ENCODE assay signal across 1 cellular context in genomic region chr20:63855363-63856110, GRCh38.
TF ChIP-seq lines count a peak whose summit lies in the region.

No MANE protein-coding gene starts in this region.

TF ChIP-seq in HepG2, 621 proteins besides CTCF, POLR2A, EP300 and RAD21 (continues in another document):
- peak; percentile 45; the same call in 1 of the 2 replicates for TF ChIP-seq HNF1B (CRISPR knock-in tag; IDR thresholded peaks at IDR 0.05)
- no peak for TF ChIP-seq YY1 (IDR thresholded peaks at IDR 0.05; ENCODE audit: insufficient read depth, insufficient replicate concordance, low read depth, low read length)
- TF ChIP-seq ZSCAN9 (CRISPR knock-in tag; IDR thresholded peaks at IDR 0.05; ENCODE audit: borderline replicate concordance) = no peak
- TF ChIP-seq BCL6 (CRISPR knock-in tag; IDR thresholded peaks at IDR 0.05) = 0 out of 2 replicates have a peak, but pooled peaks have one; percentile 6
- TF ChIP-seq ARID2 (CRISPR knock-in tag; IDR thresholded peaks at IDR 0.05; ENCODE audit: borderline replicate concordance) = 0 out of 2 replicates have a peak, but pooled peaks have one; percentile 73
- TF ChIP-seq ZNF501 (CRISPR knock-in tag; IDR thresholded peaks at IDR 0.05) = peak; percentile 56; the same call in 1 of the 2 replicates
- peak; percentile 4; the same call in 1 of the 2 replicates for TF ChIP-seq ZNF318 (CRISPR knock-in tag; IDR thresholded peaks at IDR 0.05)
- 0 out of 2 replicates have a peak, but pooled peaks have one; percentile 17 for TF ChIP-seq AKAP8 (CRISPR knock-in tag; IDR thresholded peaks at IDR 0.05)
- TF ChIP-seq AGO1 (IDR thresholded peaks at IDR 0.05; ENCODE audit: low read depth, low read length, poor library complexity, severe bottlenecking) = peak; percentile 76
- no peak for TF ChIP-seq ZBTB14 (CRISPR knock-in tag; IDR thresholded peaks at IDR 0.05)
- TF ChIP-seq ZNF572 (CRISPR knock-in tag; IDR thresholded peaks at IDR 0.05) = peak; percentile 78; the same call in 1 of the 2 replicates
- peak; percentile 15 for TF ChIP-seq HNRNPLL (IDR thresholded peaks at IDR 0.05; ENCODE audit: low read depth, low read length, poor library complexity, severe bottlenecking)
- 0 out of 2 replicates have a peak, but pooled peaks have one; percentile 9 for TF ChIP-seq THAP7 (CRISPR knock-in tag; IDR thresholded peaks at IDR 0.05)
- TF ChIP-seq KLF16 (CRISPR knock-in tag; IDR thresholded peaks at IDR 0.05) = 0 out of 4 replicates have a peak, but pooled peaks of 1 of the 2 experiments have one; percentile 6
- no peak for TF ChIP-seq ZBTB40 (IDR thresholded peaks at IDR 0.05)
- TF ChIP-seq ZBTB40 (CRISPR knock-in tag; IDR thresholded peaks at IDR 0.05) = peak; percentile 42; the same call in 1 of the 2 replicates
- peak; percentile 80; the same call in 1 of the 2 replicates for TF ChIP-seq ARHGAP35 (CRISPR knock-in tag; IDR thresholded peaks at IDR 0.05; ENCODE audit: borderline replicate concordance)
- TF ChIP-seq LCORL (IDR thresholded peaks at IDR 0.05) = no peak
- peak; percentile 39; the same call in 1 of the 2 replicates for TF ChIP-seq LCORL (CRISPR knock-in tag; IDR thresholded peaks at IDR 0.05)
- TF ChIP-seq FOXO4 (CRISPR knock-in tag; conservative IDR thresholded peaks at IDR 0.05) = 0 out of 2 replicates have a peak, but pooled peaks have one; percentile 58
